ENCODE assay signal across 8 cellular contexts in the genomic region with DNA sequence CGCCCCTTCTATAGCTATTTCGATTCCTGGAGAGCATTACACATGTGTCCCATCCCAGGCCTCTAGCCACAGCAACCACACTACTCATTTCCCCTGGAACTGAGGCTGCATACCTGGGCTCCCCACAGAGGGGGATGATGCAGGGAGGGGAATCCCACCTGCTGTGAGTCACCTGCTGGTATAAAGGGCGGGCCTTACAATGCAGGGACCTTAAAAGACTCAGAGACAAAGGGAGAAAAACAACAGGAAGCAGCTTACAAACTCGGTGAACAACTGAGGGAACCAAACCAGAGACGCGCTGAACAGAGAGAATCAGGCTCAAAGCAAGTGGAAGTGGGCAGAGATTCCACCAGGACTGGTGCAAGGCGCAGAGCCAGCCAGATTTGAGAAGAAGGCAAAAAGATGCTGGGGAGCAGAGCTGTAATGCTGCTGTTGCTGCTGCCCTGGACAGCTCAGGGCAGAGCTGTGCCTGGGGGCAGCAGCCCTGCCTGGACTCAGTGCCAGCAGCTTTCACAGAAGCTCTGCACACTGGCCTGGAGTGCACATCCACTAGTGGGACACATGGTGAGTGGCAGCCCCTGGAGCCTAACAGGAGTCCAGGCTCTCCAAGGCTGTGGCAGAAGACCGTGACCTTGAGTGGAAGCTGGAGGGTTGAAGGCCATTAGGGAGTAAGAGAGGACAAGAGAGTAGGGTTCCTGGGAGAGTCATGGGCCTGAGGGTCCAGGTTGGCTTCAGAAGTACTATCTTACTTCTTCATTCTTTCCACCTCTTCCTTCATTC. TPM values are rescaled to one million over a fixed set of nuclear protein-coding genes. Genes with fewer than 3 reads are reported as not detected.
A peak's percentile ranks its signal among the peaks of the same experiment; 100 is the strongest.
DNase-seq lines count a peak whose midpoint lies in the region; ATAC-seq and TF ChIP-seq lines count a peak whose summit lies in the region.

A gene with protein sequence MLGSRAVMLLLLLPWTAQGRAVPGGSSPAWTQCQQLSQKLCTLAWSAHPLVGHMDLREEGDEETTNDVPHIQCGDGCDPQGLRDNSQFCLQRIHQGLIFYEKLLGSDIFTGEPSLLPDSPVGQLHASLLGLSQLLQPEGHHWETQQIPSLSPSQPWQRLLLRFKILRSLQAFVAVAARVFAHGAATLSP (plus strand): TSS at position 242 of the 780 bp plus-strand sequence. CDS start 161 bp downstream, at position 403.

- TF ChIP-seq CTCF in GM13976 (IDR thresholded peaks at IDR 0.05; ENCODE audit: borderline replicate concordance, control extremely low read depth, extremely low read depth, insufficient read depth, missing control alignments) (no peak), WERI-Rb-1 (IDR thresholded peaks at IDR 0.05; ENCODE audit: low read depth, low read length) (no peak)

- H3K9me3 ChIP-seq in iPS-15b (ENCODE audit: control insufficient read depth, insufficient read depth, low read length) (no peaks in the 10 kb centered on the region), WERI-Rb-1 (ENCODE audit: severe bottlenecking) (no peaks in the 10 kb centered on the region)

- peak within 1 kb of the TSS; percentile 32 for H3K9ac ChIP-seq in iPS-15b (ENCODE audit: low read depth, low read length)

- H3K36me3 ChIP-seq in iPS-15b (ENCODE audit: control insufficient read depth, insufficient read depth, low read length) (peaks cover 14% of the 10 kb centered on the region), WERI-Rb-1 (peaks cover 9% of the 10 kb centered on the region)

- H3K27me3 ChIP-seq in iPS-15b (ENCODE audit: control insufficient read depth, insufficient read depth, low read length) = no peaks in the 10 kb centered on the region
- H3K27me3 ChIP-seq in WERI-Rb-1 (ENCODE audit: insufficient read depth, low read depth, severe bottlenecking) = no peaks in the 10 kb centered on the region

- H3K4me1 ChIP-seq in iPS-15b (ENCODE audit: control insufficient read depth, insufficient read depth, low read length) = peaks cover 21% of the 10 kb centered on the region

- H3K4me3 ChIP-seq in iPS-15b (ENCODE audit: low read depth, low read length) = peak within 1 kb of the TSS; percentile 49
- H3K4me3 ChIP-seq in WERI-Rb-1 (ENCODE audit: low read depth, low read length) = no peak within 1 kb of the TSS

- DNase-seq in GM13976 (ENCODE audit: low spot score) (peak; percentile 75), M059J (ENCODE audit: low read depth) (peak; percentile 71), NCI-H1436 treated with DMSO at 0.1 percent for 48 hours (lab: John Stamatoyannopoulos, UW) (no peak), WERI-Rb-1 (no peak)
- peak; percentile 74 for DNase-seq in activated CD8-positive, alpha-beta memory T cell treated with anti-CD3 and anti-CD28 coated beads, Interleukin-2, amount 50 U/mL, for 24 hours (ENCODE audit: extremely low read depth)
- peak; percentile 89 for DNase-seq in stimulated activated CD8-positive, alpha-beta memory T cell treated with anti-CD3 and anti-CD28 coated beads, Interleukin-4, amount 100 ng/mL, for 48 hours

- ATAC-seq in HG02678 (IDR thresholded peaks at IDR 0.05; ENCODE audit: unreplicated experiment) = no peak

- in situ Hi-C loops in GM13976 (cut with MboI; ENCODE audit: low sequenced_read_pairs, unreplicated experiment) = no loop called here

- H3K27ac ChIP-seq in WERI-Rb-1 = no peak within 1 kb of the TSS

RNA-seq across cellular contexts. Expression of the gene that starts here (rescaled TPM):
- total RNA-seq in M059J (2014; rRNA removed; shearing (Covaris generic)) = not detected in 2 replicates

Comparison
In these comparisons a context has a peak if more than half of its experiments do, and no peak if none do; other contexts are left out.
1. Peak in DNase-seq in M059J; RNA of the gene not detected or under 1 TPM.
2. DNase-seq: peak in GM13976 (single experiment), activated CD8-positive, alpha-beta memory T cell treated with anti-CD3 and anti-CD28 coated beads, Interleukin-2, amount 50 U/mL, for 24 hours (single experiment) and stimulated activated CD8-positive, alpha-beta memory T cell treated with anti-CD3 and anti-CD28 coated beads, Interleukin-4, amount 100 ng/mL, for 48 hours (single experiment); none in NCI-H1436 treated with DMSO at 0.1 percent for 48 hours (single experiment) and WERI-Rb-1 (single experiment).